Comparison of ENCODE assay signal across 20 cellular contexts in the genomic region with DNA sequence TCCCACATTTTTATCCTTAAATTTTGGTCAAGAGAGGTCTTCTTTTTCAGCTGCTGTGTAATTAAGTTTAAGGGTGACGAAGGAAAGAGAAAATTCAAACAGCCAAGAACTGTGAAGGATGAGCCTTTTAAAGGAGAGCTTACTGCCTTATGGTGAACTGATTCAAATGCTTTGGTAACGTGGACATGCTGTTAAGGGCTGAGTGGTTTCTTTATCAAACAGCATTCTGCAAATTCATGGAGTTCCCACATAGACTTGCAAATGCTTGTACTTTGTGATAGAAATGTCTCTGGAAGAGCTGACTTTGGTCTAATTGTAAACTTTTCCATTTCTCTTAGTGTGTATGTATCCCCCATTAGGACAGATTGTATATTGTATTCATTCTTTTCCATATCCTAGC.
"Had no signal": no experiment of that assay in that cellular context is flagged by ENCODE, and none has a peak within 500 bp of the region (broad histone marks: within the 10 kb centered on the region; RNA-seq: fewer than 3 reads in every experiment).

No MANE protein-coding gene starts in this region.

- ATAC-seq: activated CD4-positive, CD25-positive, alpha-beta regulatory T cell treated with anti-CD3 and anti-CD28 coated beads, Interleukin-2, amount 50 U/mL, for 24 hours; activated T-cell treated with anti-CD3 and anti-CD28 coated beads, Interleukin-2, amount 50 U/mL, for 72 hours; foreskin keratinocyte; left lobe of liver; naive thymus-derived CD8-positive, alpha-beta T cell; pancreas; psoas muscle; right cardiac atrium had no signal

- H3K27ac ChIP-seq: cardiac muscle cell, foreskin keratinocyte, pancreas, psoas muscle, upper lobe of left lung had no signal

- FAIRE-seq: pancreas had no signal

- H3K4me3 Mint-ChIP-seq: activated CD4-positive, alpha-beta memory T cell treated with anti-CD3 and anti-CD28 coated beads, Interleukin-2, amount 10 ng/mL, durations not matched to agents 7 days and 5 days; activated CD4-positive, alpha-beta T cell treated with anti-CD3 and anti-CD28 coated beads, Interleukin-2, amount 10 ng/mL, durations not matched to agents 24 days and 14 days; activated naive CD4-positive, alpha-beta T cell treated with anti-CD3 and anti-CD28 coated beads, Interleukin-2, amount 10 ng/mL, durations not matched to agents 7 days and 5 days; activated T-cell treated with anti-CD3 and anti-CD28 coated beads, Interleukin-2, amount 50 U/mL, for 72 hours; naive thymus-derived CD8-positive, alpha-beta T cell had no signal

- H3K9me3 Mint-ChIP-seq: activated CD4-positive, alpha-beta memory T cell treated with anti-CD3 and anti-CD28 coated beads, Interleukin-2, amount 10 ng/mL, durations not matched to agents 7 days and 5 days; activated CD4-positive, alpha-beta T cell treated with anti-CD3 and anti-CD28 coated beads, Interleukin-2, amount 10 ng/mL, durations not matched to agents 24 days and 14 days; activated naive CD4-positive, alpha-beta T cell treated with anti-CD3 and anti-CD28 coated beads, Interleukin-2, amount 10 ng/mL, durations not matched to agents 7 days and 5 days; activated T-cell treated with anti-CD3 and anti-CD28 coated beads, Interleukin-2, amount 50 U/mL, for 72 hours had no signal

- H3K27me3 ChIP-seq: cardiac muscle cell, upper lobe of left lung had no signal

- H3K27ac Mint-ChIP-seq: activated CD4-positive, alpha-beta memory T cell treated with anti-CD3 and anti-CD28 coated beads, Interleukin-2, amount 10 ng/mL, durations not matched to agents 7 days and 5 days; activated CD4-positive, alpha-beta T cell treated with anti-CD3 and anti-CD28 coated beads, Interleukin-2, amount 10 ng/mL, durations not matched to agents 24 days and 14 days; activated naive CD4-positive, alpha-beta T cell treated with anti-CD3 and anti-CD28 coated beads, Interleukin-2, amount 10 ng/mL, durations not matched to agents 7 days and 5 days; activated T-cell treated with anti-CD3 and anti-CD28 coated beads, Interleukin-2, amount 50 U/mL, for 72 hours; naive thymus-derived CD8-positive, alpha-beta T cell had no signal

- H3K4me1 Mint-ChIP-seq: activated CD4-positive, alpha-beta memory T cell treated with anti-CD3 and anti-CD28 coated beads, Interleukin-2, amount 10 ng/mL, durations not matched to agents 7 days and 5 days; activated CD4-positive, alpha-beta T cell treated with anti-CD3 and anti-CD28 coated beads, Interleukin-2, amount 10 ng/mL, durations not matched to agents 24 days and 14 days; activated naive CD4-positive, alpha-beta T cell treated with anti-CD3 and anti-CD28 coated beads, Interleukin-2, amount 10 ng/mL, durations not matched to agents 7 days and 5 days; naive thymus-derived CD8-positive, alpha-beta T cell had no signal

- H3K36me3 Mint-ChIP-seq: activated naive CD4-positive, alpha-beta T cell treated with anti-CD3 and anti-CD28 coated beads, Interleukin-2, amount 10 ng/mL, durations not matched to agents 7 days and 5 days; naive thymus-derived CD8-positive, alpha-beta T cell had no signal

- H3K9me3 ChIP-seq: pancreas, psoas muscle, upper lobe of left lung had no signal

- H3K4me1 ChIP-seq: foreskin keratinocyte, pancreas, psoas muscle, upper lobe of left lung had no signal

- DNase-seq: activated CD4-positive, alpha-beta memory T cell treated with anti-CD3 and anti-CD28 coated beads, Interleukin-2, amount 10 ng/mL, durations not matched to agents 7 days and 5 days; activated CD4-positive, alpha-beta T cell treated with anti-CD3 and anti-CD28 coated beads, Interleukin-2, amount 10 ng/mL, durations not matched to agents 24 days and 14 days; activated effector memory CD4-positive, alpha-beta T cell treated with anti-CD3 and anti-CD28 coated beads, Interleukin-2, amount 50 U/mL, for 16 hours; activated naive CD4-positive, alpha-beta T cell treated with anti-CD3 and anti-CD28 coated beads, Interleukin-2, amount 10 ng/mL, durations not matched to agents 7 days and 5 days; activated T-cell treated with anti-CD3 and anti-CD28 coated beads, Interleukin-2, amount 50 U/mL, for 72 hours; dermis blood vessel endothelial cell; effector CD8-positive, alpha-beta T cell; erythroblast; foreskin keratinocyte; naive thymus-derived CD8-positive, alpha-beta T cell; pancreas; psoas muscle; right cardiac atrium; stimulated activated CD4-positive, alpha-beta T cell treated with anti-CD3 and anti-CD28 coated beads, Interleukin-4, amount 100 ng/mL, for 24 hours; stimulated activated naive CD4-positive, alpha-beta T cell treated with Interleukin-2 at 50 U/mL for 16 hours; upper lobe of left lung had no signal

- H3K36me3 ChIP-seq: cardiac muscle cell, pancreas, upper lobe of left lung had no signal

- H3K4me3 ChIP-seq: cardiac muscle cell, lung, pancreas, psoas muscle, upper lobe of left lung had no signal
